In genomic region chr22:30668306-30668655, GRCh38 we compare ENCODE assay signal across 8 cellular contexts. TPM values are rescaled to one million over a fixed set of nuclear protein-coding genes. Genes with fewer than 3 reads are reported as not detected.
DNase-seq lines count a peak whose midpoint lies in the region; ATAC-seq and TF ChIP-seq lines count a peak whose summit lies in the region.

No MANE protein-coding gene starts in this region.

- H3K27ac Mint-ChIP-seq in stimulated activated naive CD8-positive, alpha-beta T cell treated with anti-CD3 and anti-CD28 coated beads, Interleukin-15, Interleukin-2, amounts not matched to agents 100 ng/mL and 50 ng/mL, for 24 hours: no peak overlapping the region

- peaks cover 11% of the 10 kb centered on the region for H3K36me3 Mint-ChIP-seq in stimulated activated naive CD8-positive, alpha-beta T cell treated with anti-CD3 and anti-CD28 coated beads, Interleukin-15, Interleukin-2, amounts not matched to agents 100 ng/mL and 50 ng/mL, for 24 hours (ENCODE audit: low read depth)

- TF ChIP-seq CTCF in lower lobe of right lung (IDR thresholded peaks at IDR 0.05): no peak
- no peak for TF ChIP-seq CTCF in uterus (IDR thresholded peaks at IDR 0.05)
- no peak for TF ChIP-seq CTCF in GM10248 (IDR thresholded peaks at IDR 0.05; ENCODE audit: control extremely low read depth, extremely low read depth, low read depth, missing control alignments)

- H3K4me3 ChIP-seq in adipocyte (ENCODE audit: low read length) (peak overlapping the region; percentile 88), lower lobe of right lung (peak overlapping the region; percentile 93), uterus (peak overlapping the region; percentile 67 to 77)

- peak overlapping the region; percentile 81 for H3K9ac ChIP-seq in adipocyte (ENCODE audit: low read length)

- no peaks in the 10 kb centered on the region for H3K27me3 ChIP-seq in adipocyte (replicated peaks; ENCODE audit: control insufficient read depth, insufficient read depth, low read length)
- H3K27me3 ChIP-seq in lower lobe of right lung (ENCODE audit: low read depth): no peaks in the 10 kb centered on the region
- no peaks in the 10 kb centered on the region for H3K27me3 ChIP-seq in uterus

- H3K4me3 Mint-ChIP-seq in stimulated activated naive CD8-positive, alpha-beta T cell treated with anti-CD3 and anti-CD28 coated beads, Interleukin-15, Interleukin-2, amounts not matched to agents 100 ng/mL and 50 ng/mL, for 24 hours: peak overlapping the region; percentile 95

- no peaks in the 10 kb centered on the region for H3K9me3 ChIP-seq in adipocyte (ENCODE audit: control insufficient read depth, low read length)
- no peaks in the 10 kb centered on the region for H3K9me3 ChIP-seq in lower lobe of right lung
- H3K9me3 ChIP-seq in uterus: no peaks in the 10 kb centered on the region

- TF ChIP-seq POLR2A in uterus (IDR thresholded peaks at IDR 0.05): no peak

- H3K36me3 ChIP-seq in adipocyte (ENCODE audit: control insufficient read depth, insufficient read depth, low read length, severe bottlenecking): peaks cover 5% of the 10 kb centered on the region
- H3K36me3 ChIP-seq in lower lobe of right lung: peaks cover 7% of the 10 kb centered on the region
- no peaks in the 10 kb centered on the region for H3K36me3 ChIP-seq in uterus

- H3K27me3 Mint-ChIP-seq in stimulated activated naive CD8-positive, alpha-beta T cell treated with anti-CD3 and anti-CD28 coated beads, Interleukin-15, Interleukin-2, amounts not matched to agents 100 ng/mL and 50 ng/mL, for 24 hours: no peaks in the 10 kb centered on the region

- no peak for DNase-seq in stimulated activated naive CD8-positive, alpha-beta T cell treated with anti-CD3 and anti-CD28 coated beads, Interleukin-15, Interleukin-2, amounts not matched to agents 100 U/mL and 50 U/mL, for 24 hours
- DNase-seq in adipocyte (ENCODE audit: low read depth) (no peak), lower lobe of right lung (no peak), uterus (no peak), GM10248 (ENCODE audit: extremely low spot score) (no peak)

- H3K9me3 Mint-ChIP-seq in stimulated activated naive CD8-positive, alpha-beta T cell treated with anti-CD3 and anti-CD28 coated beads, Interleukin-15, Interleukin-2, amounts not matched to agents 100 ng/mL and 50 ng/mL, for 24 hours: no peaks in the 10 kb centered on the region

- no peak for ATAC-seq in stimulated activated naive CD8-positive, alpha-beta T cell treated with anti-CD3 and anti-CD28 coated beads, Interleukin-15, Interleukin-2, amounts not matched to agents 100 U/mL and 50 U/mL, for 24 hours
- ATAC-seq in lower lobe of right lung (peak; percentile 1 to 2), HG03280 (IDR thresholded peaks at IDR 0.05; ENCODE audit: unreplicated experiment) (no peak), HG03135 (IDR thresholded peaks at IDR 0.05; ENCODE audit: unreplicated experiment) (no peak)

- H3K27ac ChIP-seq in lower lobe of right lung: peak overlapping the region; percentile 78
- H3K27ac ChIP-seq in uterus: peak overlapping the region in 1 of 2 donors; percentile 69

- H3K4me1 ChIP-seq in adipocyte (ENCODE audit: control insufficient read depth, insufficient read depth, low read length) (peaks cover 6% of the 10 kb centered on the region), lower lobe of right lung (peaks cover 18% of the 10 kb centered on the region), uterus (peaks cover 0 to 5% of the 10 kb centered on the region in 2 donors)

- CTCF ChIA-PET in GM10248 (lab: Yijun Ruan, JAX): interaction anchor here (2.4 to 2.5 kb wide), 2 partner anchors 34 to 87 kb away, joined by 7 to 11 read pairs; partner anchors contain the start of gene SLC35E4

- intact Hi-C loops in lower lobe of right lung (cut with DNase I): no loop called here
- intact Hi-C loops in uterus (cut with DNase I; ENCODE audit: low total_unique reads): no loop called here

- H3K4me1 Mint-ChIP-seq in stimulated activated naive CD8-positive, alpha-beta T cell treated with anti-CD3 and anti-CD28 coated beads, Interleukin-15, Interleukin-2, amounts not matched to agents 100 ng/mL and 50 ng/mL, for 24 hours (ENCODE audit: low read depth): peaks cover 25% of the 10 kb centered on the region

- POLR2A ChIA-PET in GM10248 (lab: Yijun Ruan, JAX): no interaction called here

RNA-seq across cellular contexts. Expression of gene DUSP18, which starts 0.6 kb away (rescaled TPM):
- total RNA-seq in lower lobe of right lung (21.5 TPM), uterus (10 to 100 TPM in 1 of 4 donors, 1 to 10 TPM in 2, under 1 TPM in 1; 0.88 to 10.6 (median 9.8) TPM)

RNA-seq across cellular contexts. Expression of gene OSBP2, which starts 26.4 kb away (rescaled TPM):
- total RNA-seq in lower lobe of right lung (3.1 TPM), uterus (1 to 10 TPM in 3 of 4 donors, not detected in 1; 3.3 to 7.7 (median 4.6) TPM)

RNA-seq across cellular contexts. Expression of gene SLC35E4, which starts 32.7 kb away (rescaled TPM):
- total RNA-seq in lower lobe of right lung (3.1 TPM), uterus (10 to 100 TPM in 1 of 4 donors, 1 to 10 TPM in 1, under 1 TPM in 2; 0.29 to 11.7 (median 3.0) TPM)

Comparison
In these comparisons a context has a peak if more than half of its experiments do, and no peak if none do; other contexts are left out.
1. ATAC-seq: peak in lower lobe of right lung (2 of 2); none in stimulated activated naive CD8-positive, alpha-beta T cell treated with anti-CD3 and anti-CD28 coated beads, Interleukin-15, Interleukin-2, amounts not matched to agents 100 U/mL and 50 U/mL, for 24 hours (single experiment), HG03280 (single experiment) and HG03135 (single experiment).
2. Peak in every context shown above with its lines, with median percentiles within 50 percentile points of each other: H3K4me3 ChIP-seq.